In genomic region chr13:81795710-81796109, GRCh38 we compare ENCODE assay signal across 1 cellular context.
TF ChIP-seq lines count a peak whose summit lies in the region.

No MANE protein-coding gene starts in this region.

TF ChIP-seq in GM12878, 131 proteins besides CTCF, POLR2A, EP300 and RAD21 (continued from another document):
- TF ChIP-seq BCLAF1 (IDR thresholded peaks at IDR 0.05): no peak
- TF ChIP-seq ZNF24 (IDR thresholded peaks at IDR 0.05): 0 out of 2 replicates have a peak, but pooled peaks have one; percentile 26
- no peak for TF ChIP-seq BMI1 (IDR thresholded peaks at IDR 0.05; ENCODE audit: borderline replicate concordance)
- TF ChIP-seq REST (IDR thresholded peaks at IDR 0.05; ENCODE audit: low read depth, low read length): no peak
- TF ChIP-seq SKIL (IDR thresholded peaks at IDR 0.05; ENCODE audit: low read depth, poor library complexity, severe bottlenecking): no peak
- no peak for TF ChIP-seq SMAD5 (IDR thresholded peaks at IDR 0.05; ENCODE audit: low read depth)
- TF ChIP-seq MYC (IDR thresholded peaks at IDR 0.05; ENCODE audit: insufficient read depth, insufficient read length, insufficient replicate concordance, low read length, severe bottlenecking): no peak
- TF ChIP-seq NBN (IDR thresholded peaks at IDR 0.05): no peak
- no peak for TF ChIP-seq SRF (IDR thresholded peaks at IDR 0.05; ENCODE audit: low read depth in 2 of 2, low read length in 2 of 2)
- TF ChIP-seq STAT1 (conservative IDR thresholded peaks at IDR 0.05): no peak
- TF ChIP-seq NFIC (IDR thresholded peaks at IDR 0.05; ENCODE audit: low read depth, low read length): no peak
- no peak for TF ChIP-seq TCF3 (IDR thresholded peaks at IDR 0.05; ENCODE audit: borderline replicate concordance, insufficient read depth, low read depth, low read length)
- no peak for TF ChIP-seq TAF1 (IDR thresholded peaks at IDR 0.05; ENCODE audit: borderline replicate concordance, low read depth, low read length)
- TF ChIP-seq BRCA1 (IDR thresholded peaks at IDR 0.05; ENCODE audit: low read depth, low read length): no peak
- TF ChIP-seq WRNIP1 (IDR thresholded peaks at IDR 0.05; ENCODE audit: borderline replicate concordance, low read depth, low read length): no peak
- no peak for TF ChIP-seq EED (IDR thresholded peaks at IDR 0.05; ENCODE audit: low read depth)
- TF ChIP-seq RELB (IDR thresholded peaks at IDR 0.05; ENCODE audit: low read depth): peak; percentile 81
TF ChIP-seq in GM12878: peak in this region for 4.
